ENCODE assay signal across 21 cellular contexts in the genomic region with DNA sequence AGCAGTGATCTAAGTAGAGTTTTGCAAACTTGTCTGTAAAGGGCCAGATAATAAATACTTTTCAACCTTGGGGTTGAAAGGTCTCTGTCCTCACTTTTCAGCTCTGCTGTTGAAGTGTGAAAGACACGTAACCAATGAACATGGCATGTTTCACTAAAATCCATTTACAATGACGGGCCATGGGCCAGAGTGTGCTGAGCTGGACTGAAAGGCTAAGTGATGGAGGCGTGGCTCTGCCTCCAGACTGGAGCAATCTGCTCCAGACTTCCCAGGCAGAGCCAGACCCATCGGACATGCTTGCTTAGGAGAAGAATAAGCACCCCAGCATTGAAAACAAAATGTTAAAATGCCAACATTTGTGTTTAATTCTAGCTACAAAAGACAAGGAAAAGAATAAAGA. TPM values are rescaled to one million over a fixed set of nuclear protein-coding genes. Genes with fewer than 3 reads are reported as not detected.
DNase-seq lines count a peak whose midpoint lies in the region; ATAC-seq and TF ChIP-seq lines count a peak whose summit lies in the region.
"Had no signal": no experiment of that assay in that cellular context is flagged by ENCODE, and none has a peak within 500 bp of the region (broad histone marks: within the 10 kb centered on the region; RNA-seq: fewer than 3 reads in every experiment).

No MANE protein-coding gene starts in this region.

- H3K36me3 ChIP-seq in BE2C = peaks cover 24% of the 10 kb centered on the region

- peak overlapping the region; percentile 71 for H3K27ac Mint-ChIP-seq in activated T-cell treated with anti-CD3 and anti-CD28 coated beads, Interleukin-2, amount 50 U/mL, for 24 hours
- H3K27ac Mint-ChIP-seq in effector memory CD8-positive, alpha-beta T cell = peak overlapping the region; percentile 62 to 75
- H3K27ac Mint-ChIP-seq: CD4-positive, alpha-beta T cell had no signal

- no peak overlapping the region for H3K4me3 ChIP-seq in BE2C (ENCODE audit: low read depth, low read length)
- H3K4me3 ChIP-seq: GM12878, K562 had no signal

- ATAC-seq in effector memory CD8-positive, alpha-beta T cell (replicated peaks) = no peak
- no peak for ATAC-seq in HG02840 (IDR thresholded peaks at IDR 0.05; ENCODE audit: low FRiP score, unreplicated experiment)
- ATAC-seq: GM12878, K562 had no signal

- no peaks in the 10 kb centered on the region for H3K27me3 Mint-ChIP-seq in activated T-cell treated with anti-CD3 and anti-CD28 coated beads, Interleukin-2, amount 50 U/mL, for 24 hours
- no peaks in the 10 kb centered on the region for H3K27me3 Mint-ChIP-seq in effector memory CD8-positive, alpha-beta T cell
- H3K27me3 Mint-ChIP-seq: CD4-positive, alpha-beta T cell had no signal

- no peaks in the 10 kb centered on the region for H3K9me3 ChIP-seq in BE2C

- no peak for DNase-seq in activated T-cell treated with anti-CD3 and anti-CD28 coated beads, Interleukin-2, amount 50 U/mL, for 24 hours
- no peak for DNase-seq in activated T-cell treated with anti-CD3 and anti-CD28 coated beads, Interleukin-2, amount 50 U/mL, for 48 hours
- DNase-seq in GM03348 (ENCODE audit: low spot score) (peak; percentile 37), midbrain (lab: John Stamatoyannopoulos, UW) (peak; percentile 20), BE2C (no peak)
- no peak for DNase-seq in effector memory CD8-positive, alpha-beta T cell
- DNase-seq in stimulated activated CD4-positive, alpha-beta T cell treated with anti-CD3 and anti-CD28 coated beads, Interleukin-4, amount 100 ng/mL, for 24 hours = no peak
- DNase-seq: 8988T; CD4-positive, alpha-beta T cell; DMS153; GDM1; HCEC 1CT; NCI-H1105; NCI-H1694; NCI-H510A; NCI-H748 treated with DMSO at 0.1 percent for 48 hours; NK-92 treated with Interleukin-12 subunit alpha and Interleukin-12 subunit beta, amount 100 ng/mL, for 24 hours; SHP77 had no signal

- H3K4me1 ChIP-seq in BE2C = no peaks in the 10 kb centered on the region

- peaks cover 77% of the 10 kb centered on the region for H3K36me3 Mint-ChIP-seq in activated T-cell treated with anti-CD3 and anti-CD28 coated beads, Interleukin-2, amount 50 U/mL, for 24 hours (ENCODE audit: low read depth)
- peaks cover 51% of the 10 kb centered on the region for H3K36me3 Mint-ChIP-seq in effector memory CD8-positive, alpha-beta T cell (ENCODE audit: insufficient read depth)

- H3K4me1 Mint-ChIP-seq in activated T-cell treated with anti-CD3 and anti-CD28 coated beads, Interleukin-2, amount 50 U/mL, for 24 hours (ENCODE audit: low read depth) = peaks cover 23% of the 10 kb centered on the region
- peaks cover 12 to 15% of the 10 kb centered on the region in 2 donors for H3K4me1 Mint-ChIP-seq in effector memory CD8-positive, alpha-beta T cell (ENCODE audit: low read depth in 2 of 2)

- H3K4me3 Mint-ChIP-seq in activated T-cell treated with anti-CD3 and anti-CD28 coated beads, Interleukin-2, amount 50 U/mL, for 24 hours = no peak overlapping the region
- no peak overlapping the region for H3K4me3 Mint-ChIP-seq in effector memory CD8-positive, alpha-beta T cell
- H3K4me3 Mint-ChIP-seq: CD4-positive, alpha-beta T cell had no signal

- H3K9me3 Mint-ChIP-seq in activated T-cell treated with anti-CD3 and anti-CD28 coated beads, Interleukin-2, amount 50 U/mL, for 24 hours = no peaks in the 10 kb centered on the region
- no peaks in the 10 kb centered on the region for H3K9me3 Mint-ChIP-seq in effector memory CD8-positive, alpha-beta T cell
- H3K9me3 Mint-ChIP-seq: CD4-positive, alpha-beta T cell had no signal

- no peaks in the 10 kb centered on the region for H3K27me3 ChIP-seq in BE2C

- no peak for TF ChIP-seq CTCF in BE2C (IDR thresholded peaks at IDR 0.05; ENCODE audit: low read depth, low read length)

RNA-seq across cellular contexts. Expression of gene SCAND1, which starts 41.4 kb away (rescaled TPM):
- polyA plus RNA-seq in BE2C (2012; ENCODE audit: insufficient read depth, insufficient read length, low read depth) = 379 TPM

RNA-seq across cellular contexts. Expression of gene CNBD2, which starts 55.5 kb away (rescaled TPM):
- polyA plus RNA-seq in BE2C (2012; ENCODE audit: insufficient read depth, insufficient read length, low read depth) = 0.31 TPM

Comparison
In these comparisons a context has a peak if more than half of its experiments do, and no peak if none do; other contexts are left out.
1. DNase-seq: peak in GM03348 (single experiment) and midbrain (single experiment); none in activated T-cell treated with anti-CD3 and anti-CD28 coated beads, Interleukin-2, amount 50 U/mL, for 24 hours (single experiment), activated T-cell treated with anti-CD3 and anti-CD28 coated beads, Interleukin-2, amount 50 U/mL, for 48 hours (0 of 2), effector memory CD8-positive, alpha-beta T cell (0 of 3), BE2C (single experiment) and stimulated activated CD4-positive, alpha-beta T cell treated with anti-CD3 and anti-CD28 coated beads, Interleukin-4, amount 100 ng/mL, for 24 hours (single experiment).